ENCODE assay signal across 8 cellular contexts in genomic region chr5:126776499-126777256, GRCh38. TPM values are rescaled to one million over a fixed set of nuclear protein-coding genes. Genes with fewer than 3 reads are reported as not detected.
DNase-seq lines count a peak whose midpoint lies in the region; ATAC-seq and TF ChIP-seq lines count a peak whose summit lies in the region.

TSS of gene LMNB1 (plus strand) at chr5:126777136. CDS start at chr5:126777509, 373 bp downstream.

- peak within 1 kb of the TSS; percentile 83 to 98 for H3K9ac ChIP-seq in colonic mucosa (ENCODE audit: low read depth in 2 of 2, low read length in 2 of 2)

- H3K4me3 ChIP-seq in colonic mucosa: peak within 1 kb of the TSS; percentile 81

- no peaks in the 10 kb centered on the region for H3K27me3 ChIP-seq in colonic mucosa

- peak; percentile 57 for ATAC-seq in GM19372 (IDR thresholded peaks at IDR 0.05; ENCODE audit: low read depth, unreplicated experiment)
- ATAC-seq in HG03521 (IDR thresholded peaks at IDR 0.05; ENCODE audit: unreplicated experiment): peak; percentile 66
- ATAC-seq in left colon: peak; percentile 81

- H3K9me3 ChIP-seq in colonic mucosa: no peaks in the 10 kb centered on the region

- peak; percentile 44 to 94 (median 86) for DNase-seq in C1 segment of cervical spinal cord (lab: John Stamatoyannopoulos, UW)
- DNase-seq in NCI-H69 (lab: John Stamatoyannopoulos, UW): peak; percentile 100
- DNase-seq in activated CD4-positive, alpha-beta T cell treated with anti-CD3 and anti-CD28 coated beads, Interleukin-2, amount 10 ng/mL, durations not matched to agents 24 days and 14 days: peak; percentile 99
- peak; percentile 97 for DNase-seq in colonic mucosa
- peak; percentile 96 for DNase-seq in left colon
- DNase-seq in stimulated activated CD4-positive, alpha-beta T cell treated with anti-CD3 and anti-CD28 coated beads, Interleukin-1b, Interleukin-23, amount 100 ng/mL, for 4 hours (ENCODE audit: low read depth in 2 of 2): peak; percentile 87 to 92

- peak within 1 kb of the TSS; percentile 89 for H3K27ac ChIP-seq in colonic mucosa

- no peak for TF ChIP-seq CTCF in colonic mucosa (IDR thresholded peaks at IDR 0.05)

- H3K4me1 Mint-ChIP-seq in activated CD4-positive, alpha-beta T cell treated with anti-CD3 and anti-CD28 coated beads, Interleukin-2, amount 10 ng/mL, durations not matched to agents 24 days and 14 days: peaks cover 30% of the 10 kb centered on the region

- no peaks in the 10 kb centered on the region for H3K27me3 Mint-ChIP-seq in activated CD4-positive, alpha-beta T cell treated with anti-CD3 and anti-CD28 coated beads, Interleukin-2, amount 10 ng/mL, durations not matched to agents 24 days and 14 days

- intact Hi-C loops in activated CD4-positive, alpha-beta T cell treated with anti-CD3 and anti-CD28 coated beads, Interleukin-2, amount 10 ng/mL, durations not matched to agents 24 days and 14 days (cut with micrococcal nuclease): loop anchor here (1.0 to 10.0 kb wide), 7 partner anchors 14 to 741 kb away; partner anchors contain the start of genes MARCHF3 and PRRC1
- intact Hi-C loops in colonic mucosa (cut with DNase I): no loop called here
- intact Hi-C loops in left colon (cut with DNase I, micrococcal nuclease): no loop called here

- peak within 1 kb of the TSS; percentile 98 for H3K27ac Mint-ChIP-seq in activated CD4-positive, alpha-beta T cell treated with anti-CD3 and anti-CD28 coated beads, Interleukin-2, amount 10 ng/mL, durations not matched to agents 24 days and 14 days

- H3K36me3 ChIP-seq in colonic mucosa: no peaks in the 10 kb centered on the region

- no peaks in the 10 kb centered on the region for H3K4me1 ChIP-seq in colonic mucosa

- no peaks in the 10 kb centered on the region for H3K9me3 Mint-ChIP-seq in activated CD4-positive, alpha-beta T cell treated with anti-CD3 and anti-CD28 coated beads, Interleukin-2, amount 10 ng/mL, durations not matched to agents 24 days and 14 days

- peak within 1 kb of the TSS; percentile 97 for H3K4me3 Mint-ChIP-seq in activated CD4-positive, alpha-beta T cell treated with anti-CD3 and anti-CD28 coated beads, Interleukin-2, amount 10 ng/mL, durations not matched to agents 24 days and 14 days

- peaks cover 23% of the 10 kb centered on the region for H3K36me3 Mint-ChIP-seq in activated CD4-positive, alpha-beta T cell treated with anti-CD3 and anti-CD28 coated beads, Interleukin-2, amount 10 ng/mL, durations not matched to agents 24 days and 14 days (ENCODE audit: low read depth)

RNA-seq across cellular contexts. Expression of gene LMNB1, which starts in this region (rescaled TPM):
- 223 and 225 TPM in 2 replicates for total RNA-seq in activated CD4-positive, alpha-beta T cell treated with anti-CD3 and anti-CD28 coated beads, Interleukin-2, amount 10 ng/mL, durations not matched to agents 24 days and 14 days
- total RNA-seq in colonic mucosa: 100 to 1,000 TPM in 1 of 2 donors, 10 to 100 TPM in 1; 58.0 to 216 TPM
- 10 to 100 TPM; 23.2 to 51.1 TPM for total RNA-seq in left colon

Comparison
In these comparisons a context has a peak if more than half of its experiments do, and no peak if none do; other contexts are left out.
1. Peak in every context shown above with its lines: DNase-seq, ATAC-seq, H3K4me3 ChIP-seq and H3K27ac ChIP-seq.